Comparison of ENCODE assay signal across 8 cellular contexts in genomic region chr1:205286335-205286950, GRCh38. TPM values are rescaled to one million over a fixed set of nuclear protein-coding genes. Genes with fewer than 3 reads are reported as not detected.
DNase-seq lines count a peak whose midpoint lies in the region; ATAC-seq and TF ChIP-seq lines count a peak whose summit lies in the region.

No MANE protein-coding gene starts in this region.

- no peaks in the 10 kb centered on the region for H3K9me3 ChIP-seq in smooth muscle cell (replicated peaks; ENCODE audit: low read depth)

- peak overlapping the region; percentile 88 for H3K27ac ChIP-seq in smooth muscle cell (ENCODE audit: low read depth)

- H3K36me3 ChIP-seq in smooth muscle cell (ENCODE audit: low read depth): no peaks in the 10 kb centered on the region

- H3K4me3 ChIP-seq in smooth muscle cell: no peak overlapping the region

- peaks cover 35% of the 10 kb centered on the region for H3K4me1 ChIP-seq in smooth muscle cell (ENCODE audit: low read depth)

- 83% methylated on average over 9 of the region's 9 CpGs for WGBS in smooth muscle cell (ENCODE audit: low lambda C conversion rate)

- H3K4me2 ChIP-seq in smooth muscle cell: peak overlapping the region; percentile 67

- peak; percentile 32 for ATAC-seq in GM21576 (IDR thresholded peaks at IDR 0.05; ENCODE audit: unreplicated experiment)

- no peak overlapping the region for H2AFZ ChIP-seq in smooth muscle cell (ENCODE audit: low read depth)

- DNase-seq in A172 (ENCODE audit: low spot score) (peak; percentile 74), RPMI8226 (peak; percentile 93), amniotic epithelial cell (ENCODE audit: low read depth) (peak; percentile 57), smooth muscle cell (lab: John Stamatoyannopoulos, UW; ENCODE audit: unreplicated experiment) (no peak), cortex of kidney (lab: John Stamatoyannopoulos, UW) (no peak), ACHN (no peak), NCI-H187 treated with DMSO at 0.1 percent for 48 hours (lab: John Stamatoyannopoulos, UW) (no peak)

- H3K79me2 ChIP-seq in smooth muscle cell (ENCODE audit: low read depth): no peaks in the 10 kb centered on the region

- no peak for TF ChIP-seq CTCF in smooth muscle cell (IDR thresholded peaks at IDR 0.05; ENCODE audit: borderline replicate concordance, insufficient read depth, poor library complexity, severe bottlenecking)

- no peaks in the 10 kb centered on the region for H4K20me1 ChIP-seq in smooth muscle cell (ENCODE audit: low read depth)

- H3F3A ChIP-seq in smooth muscle cell (ENCODE audit: low read depth): peaks cover 24% of the 10 kb centered on the region

- in situ Hi-C loops in ACHN (cut with HindIII; ENCODE audit: low pct_ligation_motif_present, low pct_unique_long_range_greater_than_20kb, low sequenced_read_pairs): no loop called here

- H3K9ac ChIP-seq in smooth muscle cell (ENCODE audit: low read depth): no peak overlapping the region

- no peaks in the 10 kb centered on the region for H3K27me3 ChIP-seq in smooth muscle cell (ENCODE audit: low read depth)

RNA-seq across cellular contexts. Expression of gene NUAK2, which starts 35.1 kb away (rescaled TPM):
- total RNA-seq in A172 (2014; rRNA removed; shearing (Covaris generic)): 16.3 and 18.4 TPM in 2 replicates
- total RNA-seq in smooth muscle cell: 6.6 and 11.3 TPM in 2 replicates
- 15.8 and 16.8 TPM in 2 replicates for polyA plus RNA-seq in smooth muscle cell

RNA-seq across cellular contexts. Expression of gene TMCC2, which starts 58.7 kb away (rescaled TPM):
- total RNA-seq in A172 (2014; rRNA removed; shearing (Covaris generic)): 8.1 and 11.9 TPM in 2 replicates
- total RNA-seq in smooth muscle cell: 2.1 and 3.3 TPM in 2 replicates
- polyA plus RNA-seq in smooth muscle cell: 2.4 and 5.6 TPM in 2 replicates

Comparison
In these comparisons a context has a peak if more than half of its experiments do, and no peak if none do; other contexts are left out.
1. DNase-seq: peak in A172 (single experiment), RPMI8226 (single experiment) and amniotic epithelial cell (single experiment); none in smooth muscle cell (single experiment), cortex of kidney (single experiment), ACHN (single experiment) and NCI-H187 treated with DMSO at 0.1 percent for 48 hours (single experiment).